Comparison of ENCODE assay signal across 1 cellular context in genomic region chr11:3994030-3994640, GRCh38.
TF ChIP-seq lines count a peak whose summit lies in the region.

No MANE protein-coding gene starts in this region.

TF ChIP-seq in HEK293, 187 proteins besides CTCF, POLR2A, EP300 and RAD21 (continued from another document and continues in another):
- TF ChIP-seq HIC1 (tag by site-specific recombination; IDR thresholded peaks at IDR 0.05) (no peak), ZNF791 (tag by site-specific recombination; IDR thresholded peaks at IDR 0.05) (no peak), SP2 (tag by site-specific recombination; IDR thresholded peaks at IDR 0.05) (no peak), ZNF335 (tag by site-specific recombination; conservative IDR thresholded peaks at IDR 0.05) (no peak), ZBTB20 (tag by site-specific recombination; IDR thresholded peaks at IDR 0.05) (no peak), ZBTB11 (tag by site-specific recombination; conservative IDR thresholded peaks at IDR 0.05; ENCODE audit: low read depth) (no peak), ZSCAN23 (tag by site-specific recombination; IDR thresholded peaks at IDR 0.05) (no peak), ZNF518A (tag by site-specific recombination; conservative IDR thresholded peaks at IDR 0.05; ENCODE audit: low read depth) (no peak), KLF1 (tag by site-specific recombination; IDR thresholded peaks at IDR 0.05) (no peak), GLI4 (tag by site-specific recombination; IDR thresholded peaks at IDR 0.05) (no peak), ZNF202 (tag by site-specific recombination; IDR thresholded peaks at IDR 0.05; ENCODE audit: borderline replicate concordance) (no peak), ZNF223 (tag by site-specific recombination; IDR thresholded peaks at IDR 0.05) (no peak), TSHZ1 (tag by site-specific recombination; IDR thresholded peaks at IDR 0.05; ENCODE audit: borderline replicate concordance) (no peak), ZNF501 (tag by site-specific recombination; IDR thresholded peaks at IDR 0.05) (no peak), ZNF239 (tag by site-specific recombination; IDR thresholded peaks at IDR 0.05) (no peak), ATF2 (tag by site-specific recombination; IDR thresholded peaks at IDR 0.05; ENCODE audit: low read depth) (no peak), SP3 (tag by site-specific recombination; IDR thresholded peaks at IDR 0.05) (no peak; the same call in 1 of the 2 replicates), ZNF571 (tag by site-specific recombination; IDR thresholded peaks at IDR 0.05) (no peak), GLIS1 (tag by site-specific recombination; IDR thresholded peaks at IDR 0.05) (no peak), GLI2 (tag by site-specific recombination; IDR thresholded peaks at IDR 0.05; ENCODE audit: borderline replicate concordance, low read depth) (no peak), ZSCAN16 (tag by site-specific recombination; IDR thresholded peaks at IDR 0.05) (no peak), YY1 (tag by site-specific recombination; IDR thresholded peaks at IDR 0.05) (no peak), ZNF777 (tag by site-specific recombination; IDR thresholded peaks at IDR 0.05; ENCODE audit: borderline replicate concordance) (no peak), ZNF19 (tag by site-specific recombination; IDR thresholded peaks at IDR 0.05; ENCODE audit: low read depth) (no peak), ZNF785 (tag by site-specific recombination; IDR thresholded peaks at IDR 0.05) (no peak), ZNF2 (tag by site-specific recombination; IDR thresholded peaks at IDR 0.05) (no peak), PATZ1 (tag by site-specific recombination; IDR thresholded peaks at IDR 0.05) (no peak), ZNF184 (tag by site-specific recombination; IDR thresholded peaks at IDR 0.05) (peak; percentile 93), ZNF169 (tag by site-specific recombination; IDR thresholded peaks at IDR 0.05) (no peak), ZNF37A (tag by site-specific recombination; IDR thresholded peaks at IDR 0.05) (no peak), MZF1 (tag by site-specific recombination; IDR thresholded peaks at IDR 0.05; ENCODE audit: borderline replicate concordance) (no peak), ZNF426 (tag by site-specific recombination; IDR thresholded peaks at IDR 0.05) (no peak), ZNF580 (tag by site-specific recombination; IDR thresholded peaks at IDR 0.05) (no peak), ZBTB44 (tag by site-specific recombination; IDR thresholded peaks at IDR 0.05) (no peak), ZNF362 (tag by site-specific recombination; IDR thresholded peaks at IDR 0.05) (no peak), ZNF26 (tag by site-specific recombination; IDR thresholded peaks at IDR 0.05) (peak; percentile 45; the same call in 1 of the 2 replicates)
